In the genomic region with DNA sequence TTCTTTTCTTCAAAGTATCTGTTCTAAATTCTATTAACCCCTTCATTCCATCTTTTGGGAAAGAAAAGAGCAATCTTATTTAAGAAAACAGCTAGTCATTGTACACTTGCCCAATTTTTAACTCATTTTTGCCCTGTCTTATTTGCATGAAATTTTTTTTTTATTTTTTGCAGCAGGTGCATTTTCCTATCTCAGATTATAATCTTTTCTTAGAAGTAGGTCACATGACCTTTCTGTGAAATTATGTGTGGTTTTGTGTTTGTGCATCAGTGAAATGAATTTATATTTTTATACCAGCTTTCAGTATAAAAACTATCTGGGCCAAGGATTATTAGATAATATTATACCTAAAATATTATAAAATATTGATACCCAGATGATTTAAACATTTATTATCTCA, we compare ENCODE assay signal across 14 cellular contexts.
"Had no signal": no experiment of that assay in that cellular context is flagged by ENCODE, and none has a peak within 500 bp of the region (broad histone marks: within the 10 kb centered on the region; RNA-seq: fewer than 3 reads in every experiment).

No MANE protein-coding gene starts in this region.

- DNase-seq: activated CD4-positive, alpha-beta T cell treated with anti-CD3 and anti-CD28 coated beads for 4 hours; colonic mucosa; foreskin melanocyte; head of caudate nucleus; left colon; naive B cell; retina; stimulated activated CD4-positive, alpha-beta T cell treated with anti-CD3 and anti-CD28 coated beads, Interleukin-15, amount 100 ng/mL, for 24 hours; stimulated activated CD4-positive, alpha-beta T cell treated with anti-CD3 and anti-CD28 coated beads, Interleukin-4, amount 100 ng/mL, for 24 hours; stomach; SW 1271; WERI-Rb-1 had no signal

- H3K9me3 ChIP-seq: colonic mucosa, neutrophil, stomach, thoracic aorta had no signal

- H3K4me3 Mint-ChIP-seq: naive B cell had no signal

- H3K9me3 Mint-ChIP-seq: naive B cell had no signal

- H3K27me3 Mint-ChIP-seq: naive B cell had no signal

- H3K27ac Mint-ChIP-seq: naive B cell had no signal

- H3K4me1 Mint-ChIP-seq: naive B cell had no signal

- H3K36me3 ChIP-seq: colonic mucosa, neutrophil, stomach, thoracic aorta, WERI-Rb-1 had no signal

- H3K36me3 Mint-ChIP-seq: naive B cell had no signal

- H3K27ac ChIP-seq: colonic mucosa, neutrophil, stomach, thoracic aorta, WERI-Rb-1 had no signal

- ATAC-seq: left colon had no signal
